1 cellular context compared by ENCODE assay signal in genomic region chr6:44041461-44042260, GRCh38.
TF ChIP-seq lines count a peak whose summit lies in the region.

No MANE protein-coding gene starts in this region.

TF ChIP-seq in K562, 482 proteins besides CTCF, POLR2A, EP300 and RAD21 (continued from another document and continues in another):
- TF ChIP-seq FOXP4 (CRISPR knock-in tag; IDR thresholded peaks at IDR 0.05; ENCODE audit: borderline replicate concordance): no peak
- no peak for TF ChIP-seq IFI16 (CRISPR knock-in tag; IDR thresholded peaks at IDR 0.05)
- TF ChIP-seq, protein P1, sequence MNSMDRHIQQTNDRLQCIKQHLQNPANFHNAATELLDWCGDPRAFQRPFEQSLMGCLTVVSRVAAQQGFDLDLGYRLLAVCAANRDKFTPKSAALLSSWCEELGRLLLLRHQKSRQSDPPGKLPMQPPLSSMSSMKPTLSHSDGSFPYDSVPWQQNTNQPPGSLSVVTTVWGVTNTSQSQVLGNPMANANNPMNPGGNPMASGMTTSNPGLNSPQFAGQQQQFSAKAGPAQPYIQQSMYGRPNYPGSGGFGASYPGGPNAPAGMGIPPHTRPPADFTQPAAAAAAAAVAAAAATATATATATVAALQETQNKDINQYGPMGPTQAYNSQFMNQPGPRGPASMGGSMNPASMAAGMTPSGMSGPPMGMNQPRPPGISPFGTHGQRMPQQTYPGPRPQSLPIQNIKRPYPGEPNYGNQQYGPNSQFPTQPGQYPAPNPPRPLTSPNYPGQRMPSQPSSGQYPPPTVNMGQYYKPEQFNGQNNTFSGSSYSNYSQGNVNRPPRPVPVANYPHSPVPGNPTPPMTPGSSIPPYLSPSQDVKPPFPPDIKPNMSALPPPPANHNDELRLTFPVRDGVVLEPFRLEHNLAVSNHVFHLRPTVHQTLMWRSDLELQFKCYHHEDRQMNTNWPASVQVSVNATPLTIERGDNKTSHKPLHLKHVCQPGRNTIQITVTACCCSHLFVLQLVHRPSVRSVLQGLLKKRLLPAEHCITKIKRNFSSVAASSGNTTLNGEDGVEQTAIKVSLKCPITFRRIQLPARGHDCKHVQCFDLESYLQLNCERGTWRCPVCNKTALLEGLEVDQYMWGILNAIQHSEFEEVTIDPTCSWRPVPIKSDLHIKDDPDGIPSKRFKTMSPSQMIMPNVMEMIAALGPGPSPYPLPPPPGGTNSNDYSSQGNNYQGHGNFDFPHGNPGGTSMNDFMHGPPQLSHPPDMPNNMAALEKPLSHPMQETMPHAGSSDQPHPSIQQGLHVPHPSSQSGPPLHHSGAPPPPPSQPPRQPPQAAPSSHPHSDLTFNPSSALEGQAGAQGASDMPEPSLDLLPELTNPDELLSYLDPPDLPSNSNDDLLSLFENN (IDR thresholded peaks at IDR 0.05; ENCODE audit: low read depth in 2 of 2, low read length in 2 of 2): no peak
- TF ChIP-seq HMG20A (CRISPR knock-in tag; conservative IDR thresholded peaks at IDR 0.05): no peak
- 0 out of 2 replicates have a peak, but pooled peaks have one; percentile 9 for TF ChIP-seq ZNF79 (CRISPR knock-in tag; IDR thresholded peaks at IDR 0.05; ENCODE audit: low read depth)
- TF ChIP-seq, protein P2, sequence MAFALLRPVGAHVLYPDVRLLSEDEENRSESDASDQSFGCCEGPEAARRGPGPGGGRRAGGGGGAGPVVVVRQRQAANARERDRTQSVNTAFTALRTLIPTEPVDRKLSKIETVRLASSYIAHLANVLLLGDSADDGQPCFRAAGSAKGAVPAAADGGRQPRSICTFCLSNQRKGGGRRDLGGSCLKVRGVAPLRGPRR (CRISPR knock-in tag; IDR thresholded peaks at IDR 0.05): no peak
- TF ChIP-seq TAF1 (IDR thresholded peaks at IDR 0.05; ENCODE audit: control insufficient read depth, extremely low read depth, insufficient read depth, low read length, severe bottlenecking): peak; percentile 10
- no peak for TF ChIP-seq ZNF408 (CRISPR knock-in tag; IDR thresholded peaks at IDR 0.05; ENCODE audit: low read depth)
- peak; percentile 10; the same call in 1 of the 2 replicates for TF ChIP-seq ZNF445 (CRISPR knock-in tag; IDR thresholded peaks at IDR 0.05; ENCODE audit: low read depth)
- peak in 1 of 2 experiments; percentile 61; a peak in 2 of 4 replicates for TF ChIP-seq HDAC1 (IDR thresholded peaks at IDR 0.05)
- no peak for TF ChIP-seq TAF9B (IDR thresholded peaks at IDR 0.05; ENCODE audit: partially characterized antibody)
- TF ChIP-seq TCF3 (CRISPR knock-in tag; IDR thresholded peaks at IDR 0.05): no peak
- TF ChIP-seq SRSF1 (IDR thresholded peaks at IDR 0.05; ENCODE audit: low read depth, low read length): no peak
- TF ChIP-seq HNRNPK (IDR thresholded peaks at IDR 0.05; ENCODE audit: low read depth, low read length, poor library complexity, severe bottlenecking): no peak
- TF ChIP-seq, protein P3, sequence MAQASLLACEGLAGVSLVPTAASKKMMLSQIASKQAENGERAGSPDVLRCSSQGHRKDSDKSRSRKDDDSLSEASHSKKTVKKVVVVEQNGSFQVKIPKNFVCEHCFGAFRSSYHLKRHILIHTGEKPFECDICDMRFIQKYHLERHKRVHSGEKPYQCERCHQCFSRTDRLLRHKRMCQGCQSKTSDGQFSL (CRISPR knock-in tag; IDR thresholded peaks at IDR 0.05): no peak
- TF ChIP-seq, protein P3 (tag; IDR thresholded peaks at IDR 0.05): peak in 1 of 2 experiments; percentile 47; a peak in 1 of 4 replicates
- no peak for TF ChIP-seq NR2F6 (CRISPR knock-in tag; IDR thresholded peaks at IDR 0.05)
- TF ChIP-seq ARID3A (IDR thresholded peaks at IDR 0.05; ENCODE audit: borderline replicate concordance, low read depth, low read length): no peak
- TF ChIP-seq ZNF436 (CRISPR knock-in tag; IDR thresholded peaks at IDR 0.05): no peak
- TF ChIP-seq, protein P4, sequence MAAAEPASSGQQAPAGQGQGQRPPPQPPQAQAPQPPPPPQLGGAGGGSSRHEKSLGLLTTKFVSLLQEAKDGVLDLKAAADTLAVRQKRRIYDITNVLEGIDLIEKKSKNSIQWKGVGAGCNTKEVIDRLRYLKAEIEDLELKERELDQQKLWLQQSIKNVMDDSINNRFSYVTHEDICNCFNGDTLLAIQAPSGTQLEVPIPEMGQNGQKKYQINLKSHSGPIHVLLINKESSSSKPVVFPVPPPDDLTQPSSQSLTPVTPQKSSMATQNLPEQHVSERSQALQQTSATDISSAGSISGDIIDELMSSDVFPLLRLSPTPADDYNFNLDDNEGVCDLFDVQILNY (CRISPR knock-in tag; IDR thresholded peaks at IDR 0.05): no peak
- TF ChIP-seq CREBBP (IDR thresholded peaks at IDR 0.05; ENCODE audit: low read depth, low read length): no peak
- peak; percentile 85 for TF ChIP-seq JUN (IDR thresholded peaks at IDR 0.05; ENCODE audit: borderline replicate concordance, low read depth, low read length)
- TF ChIP-seq JUN (CRISPR knock-in tag; IDR thresholded peaks at IDR 0.05; ENCODE audit: borderline replicate concordance): peak; percentile 44; the same call in 1 of the 2 replicates
- no peak for TF ChIP-seq ZNF780A (CRISPR knock-in tag; IDR thresholded peaks at IDR 0.05)
- TF ChIP-seq POLR2AphosphoS2 (IDR thresholded peaks at IDR 0.05; ENCODE audit: low read length): no peak
- TF ChIP-seq PHB (CRISPR knock-in tag; IDR thresholded peaks at IDR 0.05): no peak
- TF ChIP-seq ZNF592 (IDR thresholded peaks at IDR 0.05): peak; percentile 98
- TF ChIP-seq SIN3B (IDR thresholded peaks at IDR 0.05; ENCODE audit: low read depth): no peak
- peak; percentile 72 for TF ChIP-seq ZNF24 (IDR thresholded peaks at IDR 0.05)
- peak in 1 of 2 experiments; percentile 14; a peak in 1 of 4 replicates for TF ChIP-seq SRF (CRISPR knock-in tag; IDR thresholded peaks at IDR 0.05)
- TF ChIP-seq MAFF (IDR thresholded peaks at IDR 0.05; ENCODE audit: low read length): peak; percentile 91
- no peak for TF ChIP-seq XRCC3 (IDR thresholded peaks at IDR 0.05)
- peak; percentile 96 for TF ChIP-seq JUND (IDR thresholded peaks at IDR 0.05; ENCODE audit: borderline replicate concordance, low read depth, low read length)
- TF ChIP-seq JUND (tag; IDR thresholded peaks at IDR 0.05; ENCODE audit: borderline replicate concordance, low read depth, low read length): peak; percentile 95; the same call in 2 of the 3 replicates
- TF ChIP-seq CBX3 (IDR thresholded peaks at IDR 0.05; ENCODE audit: borderline replicate concordance in 1 of 2, low read length in 2 of 2): no peak
- peak; percentile 80; the same call in 1 of the 2 replicates for TF ChIP-seq GTF2E2 (tag; IDR thresholded peaks at IDR 0.05)
- TF ChIP-seq FOXO4 (CRISPR knock-in tag; IDR thresholded peaks at IDR 0.05): 0 out of 2 replicates have a peak, but pooled peaks have one; percentile 3
- TF ChIP-seq LCOR (CRISPR knock-in tag; IDR thresholded peaks at IDR 0.05): no peak
- TF ChIP-seq HMG20B (CRISPR knock-in tag; IDR thresholded peaks at IDR 0.05): no peak
- no peak for TF ChIP-seq KDM2B (CRISPR knock-in tag; IDR thresholded peaks at IDR 0.05)
- TF ChIP-seq SP1 (CRISPR knock-in tag; IDR thresholded peaks at IDR 0.05): 0 out of 2 replicates have a peak, but pooled peaks have one; percentile 26
- TF ChIP-seq RBM22 (IDR thresholded peaks at IDR 0.05; ENCODE audit: low read depth, low read length, poor library complexity, severe bottlenecking): no peak
- TF ChIP-seq BRD4 (IDR thresholded peaks at IDR 0.05): no peak; the same call in 1 of the 2 replicates
- TF ChIP-seq FUS (optimal IDR thresholded peaks at IDR 0.05; ENCODE audit: low read depth, low read length): no peak
- TF ChIP-seq SMARCA4 (IDR thresholded peaks at IDR 0.05): peak; percentile 90
- TF ChIP-seq MTF1 (CRISPR knock-in tag; IDR thresholded peaks at IDR 0.05; ENCODE audit: borderline replicate concordance): 0 out of 2 replicates have a peak, but pooled peaks have one; percentile 60
- TF ChIP-seq PRMT5 (CRISPR knock-in tag; IDR thresholded peaks at IDR 0.05): no peak
- no peak for TF ChIP-seq MITF (IDR thresholded peaks at IDR 0.05)
- TF ChIP-seq ZNF695 (CRISPR knock-in tag; IDR thresholded peaks at IDR 0.05): no peak
